20 cellular contexts compared by ENCODE assay signal in the genomic region with DNA sequence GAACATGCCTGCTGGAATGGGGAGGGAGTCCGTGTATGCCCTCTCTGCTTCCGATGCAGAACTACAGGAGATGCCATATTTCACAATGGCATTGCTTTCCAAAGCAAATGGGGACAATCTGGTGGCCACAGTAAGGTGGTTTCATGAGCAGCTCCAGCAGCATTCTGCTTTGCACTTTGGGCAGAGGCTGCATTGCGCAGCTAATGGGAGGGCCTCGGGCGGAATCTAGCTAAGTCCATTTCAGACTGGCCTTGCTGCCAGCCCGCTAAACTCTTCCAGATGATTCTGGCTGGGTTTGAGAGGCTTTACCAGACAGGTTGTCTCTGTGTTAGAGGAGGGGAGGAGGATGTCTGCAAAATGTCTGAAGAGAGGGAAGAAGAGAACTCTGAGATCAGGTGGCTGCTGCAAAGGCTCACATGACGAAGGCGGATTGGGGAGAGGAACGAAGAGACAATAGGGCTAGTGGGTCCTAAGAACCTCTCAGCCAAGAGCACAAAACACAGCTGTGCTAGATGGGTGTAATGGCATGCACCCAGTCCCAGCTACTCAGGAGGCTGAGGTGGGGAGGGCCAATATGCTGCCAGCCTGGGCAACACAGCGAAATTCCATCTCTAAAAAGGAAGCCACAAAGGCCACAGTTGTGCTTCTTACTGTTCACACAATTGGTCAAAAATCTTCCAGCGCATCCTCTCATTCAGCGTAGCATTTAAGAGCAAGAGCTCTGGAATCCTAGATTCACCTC.
DNase-seq lines count a peak whose midpoint lies in the region; ATAC-seq, FAIRE-seq and TF ChIP-seq lines count a peak whose summit lies in the region.
"Had no signal": no experiment of that assay in that cellular context is flagged by ENCODE, and none has a peak within 500 bp of the region (broad histone marks: within the 10 kb centered on the region; RNA-seq: fewer than 3 reads in every experiment).

No MANE protein-coding gene starts in this region.

- TF ChIP-seq EP300 in HepG2 (IDR thresholded peaks at IDR 0.05; ENCODE audit: low read depth in 2 of 2, low read length in 2 of 2): peak in 1 of 2 experiments; percentile 42; a peak in 1 of 4 replicates
- TF ChIP-seq EP300 in HepG2 (CRISPR knock-in tag; IDR thresholded peaks at IDR 0.05; ENCODE audit: borderline replicate concordance): no peak

- H3K27ac ChIP-seq in HepG2 (ENCODE audit: extremely low read length, insufficient read depth, low read length): peak overlapping the region; percentile 32
- no peak overlapping the region for H3K27ac ChIP-seq in right lobe of liver

- BruUV-seq in HepG2 (replicated peaks; lab: Mats Ljungman, UMichigan): no TSS peak

- no peak overlapping the region for H3K4me3 Mint-ChIP-seq in endothelial cell (ENCODE audit: unreplicated experiment)
- no peak overlapping the region for H3K4me3 Mint-ChIP-seq in nephron
- peak overlapping the region; percentile 66 for H3K4me3 Mint-ChIP-seq in type B pancreatic cell
- H3K4me3 Mint-ChIP-seq: B cell had no signal

- ATAC-seq in HepG2 (peak; percentile 91), right lobe of liver (no peak)

- FAIRE-seq in HepG2 (lab: Jason Lieb, UNC): peak; percentile 79
- FAIRE-seq: HTR-8/SVneo had no signal

- peaks cover 9% of the 10 kb centered on the region for H3K4me1 Mint-ChIP-seq in endothelial cell (ENCODE audit: unreplicated experiment)
- H3K4me1 Mint-ChIP-seq in nephron: peaks cover 65% of the 10 kb centered on the region
- H3K4me1 Mint-ChIP-seq in type B pancreatic cell (ENCODE audit: unreplicated experiment): peaks cover 59% of the 10 kb centered on the region

- no peaks in the 10 kb centered on the region for H3K36me3 ChIP-seq in HepG2 (replicated peaks in 1 of 2; ENCODE audit: control insufficient read depth in 1 of 2, insufficient read depth in 2 of 2, low read length in 2 of 2)
- H3K36me3 ChIP-seq in right lobe of liver: no peaks in the 10 kb centered on the region

- no peaks in the 10 kb centered on the region for H3K27me3 ChIP-seq in HepG2 (ENCODE audit: control insufficient read depth in 1 of 2, insufficient read depth in 2 of 2, low read length in 2 of 2)
- H3K27me3 ChIP-seq in right lobe of liver: no peaks in the 10 kb centered on the region

- peaks cover 3% of the 10 kb centered on the region for H3K36me3 Mint-ChIP-seq in endothelial cell (ENCODE audit: low read depth, unreplicated experiment)
- H3K36me3 Mint-ChIP-seq in nephron (ENCODE audit: low read depth): no peaks in the 10 kb centered on the region
- H3K36me3 Mint-ChIP-seq in type B pancreatic cell: no peaks in the 10 kb centered on the region

- CTCF ChIA-PET in HepG2 (lab: Yijun Ruan, JAX; ENCODE audit: low intra/inter-chr PET ratio, low total read pairs): no interaction called here

- peak overlapping the region; percentile 66 for H2AFZ ChIP-seq in HepG2 (ENCODE audit: low read length)
- H2AFZ ChIP-seq: PC-9 had no signal

- H3K4me2 ChIP-seq in HepG2 (ENCODE audit: low read depth, low read length): peak overlapping the region; percentile 46
- H3K4me2 ChIP-seq: PC-9 had no signal

- H3K79me2 ChIP-seq in HepG2 (ENCODE audit: insufficient read depth, low read length): no peaks in the 10 kb centered on the region

- 0 out of 2 replicates have a peak, but pooled peaks have one; percentile 10 for TF ChIP-seq CTCF in HepG2 (CRISPR knock-in tag; IDR thresholded peaks at IDR 0.05)
- no peak for TF ChIP-seq CTCF in right lobe of liver (IDR thresholded peaks at IDR 0.05)
- no peak for TF ChIP-seq CTCF in endothelial cell (IDR thresholded peaks at IDR 0.05; ENCODE audit: unreplicated experiment)
- no peak for TF ChIP-seq CTCF in nephron (IDR thresholded peaks at IDR 0.05; ENCODE audit: unreplicated experiment in 3 of 3)
- no peak for TF ChIP-seq CTCF in type B pancreatic cell (conservative IDR thresholded peaks at IDR 0.05)
- no peak for TF ChIP-seq CTCF in lower leg skin (IDR thresholded peaks at IDR 0.05)

- H3K9me3 ChIP-seq in HepG2 (ENCODE audit: low read length) (no peaks in the 10 kb centered on the region), right lobe of liver (no peaks in the 10 kb centered on the region)

- TF ChIP-seq RAD21 in HepG2 (CRISPR knock-in tag; IDR thresholded peaks at IDR 0.05): peak; percentile 57; the same call in 1 of the 2 replicates

- TF ChIP-seq POLR2A in HepG2 (IDR thresholded peaks at IDR 0.05; ENCODE audit: insufficient read depth in 1 of 2, low read depth in 2 of 2, low read length in 2 of 2) (no peak), right lobe of liver (IDR thresholded peaks at IDR 0.05) (no peak), lower leg skin (IDR thresholded peaks at IDR 0.05) (no peak)

- H3K4me3 ChIP-seq in HepG2 (replicated peaks in 1 of 3; ENCODE audit: insufficient read depth in 1 of 3, low read depth in 2 of 3, low read length in 3 of 3) (peak overlapping the region in 1 of 3 experiments; percentile 24; a peak in 1 of 6 replicates), right lobe of liver (no peak overlapping the region), lower leg skin (ENCODE audit: low read depth, poor library complexity, severe bottlenecking) (no peak overlapping the region)
- H3K4me3 ChIP-seq: PC-9 had no signal

- peak; percentile 85 for DNase-seq in HepG2 (ENCODE audit: low spot score)
- no peak for DNase-seq in right lobe of liver
- DNase-seq in endothelial cell (ENCODE audit: low spot score): no peak
- DNase-seq in type B pancreatic cell (ENCODE audit: extremely low spot score, unreplicated experiment): no peak
- no peak for DNase-seq in kidney tubule cell (ENCODE audit: low spot score)
- DNase-seq in lower leg skin (ENCODE audit: low spot score in 2 of 2): no peak
- DNase-seq in NCI-H526 (lab: John Stamatoyannopoulos, UW): no peak
- DNase-seq: 8988T, GDM1, HCEC 1CT, Kasumi-1, MM.1S, NCI-H1092 treated with DMSO at 0.1 percent for 48 hours, NCI-H146, NCI-H2081, NCI-H524, PC-9 had no signal

- WGBS in HepG2 (ENCODE audit: low lambda C conversion rate): 52% methylated on average over 11 of the region's 12 CpGs
- WGBS in right lobe of liver (ENCODE audit: insufficient coverage, low coverage, low lambda C conversion rate, missing lambda C conversion rate): 83% methylated on average over 7 of the region's 12 CpGs
- WGBS in lower leg skin, 2 donors: 77 to 86% methylated on average over 12 of the region's 12 CpGs

- H3K27ac Mint-ChIP-seq in endothelial cell (ENCODE audit: unreplicated experiment) (peak overlapping the region; percentile 12), nephron (peak overlapping the region in 2 of 3 experiments; percentile 10 to 62), type B pancreatic cell (peak overlapping the region; percentile 69)
- H3K27ac Mint-ChIP-seq: B cell had no signal

- POLR2A ChIA-PET in HepG2 (lab: Yijun Ruan, JAX): interaction anchor here (0.8 to 2.0 kb wide), 5 partner anchors 9 to 128 kb away, joined by 3 to 11 read pairs (median 4); no protein-coding TSS in a partner anchor

- in situ Hi-C loops in HepG2 (cut with HindIII; ENCODE audit: extremely low pct_ligation_motif_present, low pct_unique_long_range_greater_than_20kb): no loop called here

- H3K9ac ChIP-seq in HepG2 (ENCODE audit: insufficient read depth, low read depth, low read length): no peak overlapping the region; the same call in 1 of the 2 replicates

- H3K27me3 Mint-ChIP-seq in endothelial cell (ENCODE audit: unreplicated experiment) (peaks cover 8% of the 10 kb centered on the region), nephron (ENCODE audit: low read depth) (peaks cover 3% of the 10 kb centered on the region), type B pancreatic cell (no peaks in the 10 kb centered on the region)

- H3K9me3 Mint-ChIP-seq in endothelial cell (ENCODE audit: unreplicated experiment): no peaks in the 10 kb centered on the region
- no peaks in the 10 kb centered on the region for H3K9me3 Mint-ChIP-seq in nephron
- H3K9me3 Mint-ChIP-seq in type B pancreatic cell: no peaks in the 10 kb centered on the region

- intact Hi-C loops in HepG2 (cut with micrococcal nuclease; ENCODE audit: unreplicated experiment) (loop anchor here (2.0 kb wide), 1 partner anchor 25 kb away; no protein-coding TSS in a partner anchor), right lobe of liver (cut with DNase I) (no loop called here), lower leg skin (cut with DNase I; ENCODE audit: low total_unique reads) (no loop called here)

- no peaks in the 10 kb centered on the region for H4K20me1 ChIP-seq in HepG2 (ENCODE audit: insufficient read depth, low read length)

- H3K4me1 ChIP-seq in HepG2 (ENCODE audit: insufficient read depth, low read length) (peaks cover 90% of the 10 kb centered on the region), right lobe of liver (peaks cover 0 to 9% (median 4%) of the 10 kb centered on the region in 4 donors)

TF ChIP-seq in HepG2, 621 proteins besides CTCF, POLR2A, EP300 and RAD21 (continues in another document):
- TF ChIP-seq CEBPG (CRISPR knock-in tag; IDR thresholded peaks at IDR 0.05): peak; percentile 65
- TF ChIP-seq GATAD2A (CRISPR knock-in tag; IDR thresholded peaks at IDR 0.05): peak; percentile 34; the same call in 1 of the 2 replicates
- 0 out of 2 replicates have a peak, but pooled peaks have one; percentile 13 for TF ChIP-seq SMC3 (IDR thresholded peaks at IDR 0.05; ENCODE audit: low read length)
- TF ChIP-seq, protein P1, sequence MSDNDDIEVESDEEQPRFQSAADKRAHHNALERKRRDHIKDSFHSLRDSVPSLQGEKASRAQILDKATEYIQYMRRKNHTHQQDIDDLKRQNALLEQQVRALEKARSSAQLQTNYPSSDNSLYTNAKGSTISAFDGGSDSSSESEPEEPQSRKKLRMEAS (IDR thresholded peaks at IDR 0.05): peak; percentile 30; the same call in 1 of the 2 replicates
- no peak for TF ChIP-seq ZBTB21 (CRISPR knock-in tag; IDR thresholded peaks at IDR 0.05)
- peak; percentile 25; the same call in 1 of the 2 replicates for TF ChIP-seq HNF4G (IDR thresholded peaks at IDR 0.05; ENCODE audit: borderline replicate concordance, low read depth, low read length)
- no peak for TF ChIP-seq HNF4G (CRISPR knock-in tag; IDR thresholded peaks at IDR 0.05; ENCODE audit: borderline replicate concordance, low read depth)

Comparison
In these comparisons a context has a peak if more than half of its experiments do, and no peak if none do; other contexts are left out.
1. H3K27ac Mint-ChIP-seq: peak in every context shown above with its lines; median percentile 69 in type B pancreatic cell; 36 in nephron; 12 in endothelial cell.